Comparison of ENCODE assay signal across 11 cellular contexts in the genomic region with DNA sequence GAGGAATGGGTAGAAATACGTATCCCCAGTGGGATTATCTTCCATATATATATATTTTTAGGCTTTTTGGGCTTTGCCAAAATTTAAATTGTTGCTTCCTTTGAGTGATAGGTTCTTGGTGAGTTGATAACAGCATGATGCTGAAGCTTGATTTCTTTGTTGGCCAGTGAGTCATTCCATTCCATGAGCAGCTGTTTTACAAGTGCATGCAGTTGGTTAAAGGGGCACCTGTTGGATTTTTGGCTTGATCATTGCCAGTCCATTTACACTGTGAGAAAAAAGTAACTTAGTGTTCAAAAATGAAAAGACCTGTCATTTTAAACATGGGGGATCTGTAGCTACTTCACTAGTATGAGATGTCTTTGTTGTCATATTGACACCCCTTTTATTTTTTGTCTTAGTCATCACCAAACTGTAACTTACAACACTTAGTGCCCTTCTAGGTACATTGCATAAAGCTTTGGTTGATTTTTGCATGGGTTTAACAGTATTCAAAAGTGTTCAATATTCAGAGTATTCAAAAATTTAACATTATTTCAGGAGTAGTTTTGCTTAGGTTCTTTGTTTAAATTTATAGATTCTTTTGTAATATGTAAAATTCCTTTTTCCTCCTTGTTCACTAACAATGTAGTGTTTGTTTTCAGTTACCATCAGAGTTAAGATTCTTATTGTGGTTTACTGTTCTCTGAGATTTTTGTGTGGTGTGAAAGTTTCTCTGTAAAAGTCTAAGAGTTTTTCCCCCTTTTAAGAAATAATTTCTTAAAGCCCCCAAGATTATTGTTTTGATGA. TPM values are rescaled to one million over a fixed set of nuclear protein-coding genes. Genes with fewer than 3 reads are reported as not detected.
A peak's percentile ranks its signal among the peaks of the same experiment; 100 is the strongest.
DNase-seq lines count a peak whose midpoint lies in the region; ATAC-seq and TF ChIP-seq lines count a peak whose summit lies in the region.
"Had no signal": no experiment of that assay in that cellular context is flagged by ENCODE, and none has a peak within 500 bp of the region (broad histone marks: within the 10 kb centered on the region; RNA-seq: fewer than 3 reads in every experiment).

No MANE protein-coding gene starts in this region.

- POLR2A ChIA-PET in activated CD8-positive, alpha-beta T cell treated with anti-CD3 and anti-CD28 coated beads for 36 hours (lab: Charles Lee), result interaction anchor here (1.3 kb wide), 1 partner anchor 9 kb away, joined by 7 read pairs; a partner anchor contains a TSS
- POLR2A ChIA-PET in activated CD8-positive, alpha-beta T cell treated with anti-CD3 and anti-CD28 coated beads, Interleukin-2, amount 10 ng/mL, durations not matched to agents 7 days and 5 days (lab: Charles Lee), result interaction anchor here (1.7 kb wide), 1 partner anchor 9 kb away, joined by 4 read pairs; a partner anchor contains a TSS
- POLR2A ChIA-PET in naive thymus-derived CD8-positive, alpha-beta T cell (lab: Charles Lee), result no interaction called here

- peak overlapping the region; percentile 10 for H3K27ac Mint-ChIP-seq in activated CD8-positive, alpha-beta T cell treated with anti-CD3 and anti-CD28 coated beads for 36 hours
- no peak overlapping the region for H3K27ac Mint-ChIP-seq in activated CD8-positive, alpha-beta T cell treated with anti-CD3 and anti-CD28 coated beads, Interleukin-2, amount 10 ng/mL, durations not matched to agents 7 days and 5 days
- H3K27ac Mint-ChIP-seq in stimulated activated memory B cell treated with anti-CD40 and anti-IgM and Interleukin-4, amounts not matched to agents 10 μg/mL and 1 μg/mL and 100 μg/mL, for 72 hours, result peak overlapping the region; percentile 24
- peak overlapping the region in 1 of 10 donors; percentile 41 for H3K27ac Mint-ChIP-seq in naive thymus-derived CD8-positive, alpha-beta T cell
- H3K27ac Mint-ChIP-seq: activated B cell treated with CpG ODN at 0.5 μM for 24 hours had no signal

- no peak for DNase-seq in activated CD8-positive, alpha-beta T cell treated with anti-CD3 and anti-CD28 coated beads for 36 hours
- no peak for DNase-seq in activated CD8-positive, alpha-beta T cell treated with anti-CD3 and anti-CD28 coated beads, Interleukin-2, amount 10 ng/mL, durations not matched to agents 7 days and 5 days
- DNase-seq in RPMI7951 (ENCODE audit: low read depth), result peak; percentile 57
- DNase-seq in naive thymus-derived CD8-positive, alpha-beta T cell, result no peak
- DNase-seq in activated CD8-positive, alpha-beta memory T cell treated with anti-CD3 and anti-CD28 coated beads, Interleukin-2, amount 50 U/mL, for 4 hours, result no peak
- DNase-seq in GF-D8 (lab: John Stamatoyannopoulos, UW), result no peak
- DNase-seq: activated B cell treated with CpG ODN at 0.5 μM for 24 hours, amygdala, NCI-H774 had no signal

- H3K4me1 Mint-ChIP-seq in activated CD8-positive, alpha-beta T cell treated with anti-CD3 and anti-CD28 coated beads for 36 hours (ENCODE audit: low read depth), result peaks cover 45% of the 10 kb centered on the region
- peaks cover 15% of the 10 kb centered on the region for H3K4me1 Mint-ChIP-seq in activated CD8-positive, alpha-beta T cell treated with anti-CD3 and anti-CD28 coated beads, Interleukin-2, amount 10 ng/mL, durations not matched to agents 7 days and 5 days (ENCODE audit: low read depth)
- peaks cover 57% of the 10 kb centered on the region for H3K4me1 Mint-ChIP-seq in stimulated activated memory B cell treated with anti-CD40 and anti-IgM and Interleukin-4, amounts not matched to agents 10 μg/mL and 1 μg/mL and 100 μg/mL, for 72 hours
- H3K4me1 Mint-ChIP-seq in naive thymus-derived CD8-positive, alpha-beta T cell, result peaks cover 18 to 63% (median 57%) of the 10 kb centered on the region in 4 donors

- H3K27me3 Mint-ChIP-seq in activated CD8-positive, alpha-beta T cell treated with anti-CD3 and anti-CD28 coated beads for 36 hours, result no peaks in the 10 kb centered on the region
- no peaks in the 10 kb centered on the region for H3K27me3 Mint-ChIP-seq in activated CD8-positive, alpha-beta T cell treated with anti-CD3 and anti-CD28 coated beads, Interleukin-2, amount 10 ng/mL, durations not matched to agents 7 days and 5 days (ENCODE audit: low read depth)
- H3K27me3 Mint-ChIP-seq in stimulated activated memory B cell treated with anti-CD40 and anti-IgM and Interleukin-4, amounts not matched to agents 10 μg/mL and 1 μg/mL and 100 μg/mL, for 72 hours, result no peaks in the 10 kb centered on the region
- no peaks in the 10 kb centered on the region for H3K27me3 Mint-ChIP-seq in naive thymus-derived CD8-positive, alpha-beta T cell
- H3K27me3 Mint-ChIP-seq: activated B cell treated with CpG ODN at 0.5 μM for 24 hours had no signal

- peaks cover 17% of the 10 kb centered on the region for H3K36me3 Mint-ChIP-seq in activated CD8-positive, alpha-beta T cell treated with anti-CD3 and anti-CD28 coated beads for 36 hours (ENCODE audit: low read depth)
- peaks cover 14% of the 10 kb centered on the region for H3K36me3 Mint-ChIP-seq in activated CD8-positive, alpha-beta T cell treated with anti-CD3 and anti-CD28 coated beads, Interleukin-2, amount 10 ng/mL, durations not matched to agents 7 days and 5 days (ENCODE audit: low read depth)
- H3K36me3 Mint-ChIP-seq in stimulated activated memory B cell treated with anti-CD40 and anti-IgM and Interleukin-4, amounts not matched to agents 10 μg/mL and 1 μg/mL and 100 μg/mL, for 72 hours, result peaks cover 32% of the 10 kb centered on the region
- H3K36me3 Mint-ChIP-seq in naive thymus-derived CD8-positive, alpha-beta T cell, result peaks cover 11 to 24% (median 17%) of the 10 kb centered on the region in 3 donors

- peak; percentile 67 for ATAC-seq in activated CD8-positive, alpha-beta T cell treated with anti-CD3 and anti-CD28 coated beads for 36 hours
- no peak for ATAC-seq in activated CD8-positive, alpha-beta T cell treated with anti-CD3 and anti-CD28 coated beads, Interleukin-2, amount 10 ng/mL, durations not matched to agents 7 days and 5 days
- peak; percentile 46 for ATAC-seq in HG03039 (IDR thresholded peaks at IDR 0.05; ENCODE audit: unreplicated experiment)
- ATAC-seq in stimulated activated memory B cell treated with anti-CD40 and anti-IgM and Interleukin-4, amounts not matched to agents 10 μg/mL and 1 μg/mL and 100 μg/mL, for 72 hours, result no peak
- ATAC-seq in naive thymus-derived CD8-positive, alpha-beta T cell, result no peak

- CTCF ChIA-PET in activated CD8-positive, alpha-beta T cell treated with anti-CD3 and anti-CD28 coated beads for 36 hours (lab: Charles Lee), result interaction anchor here (1.3 kb wide), 1 partner anchor 69 kb away, joined by 4 read pairs; a partner anchor contains a TSS
- CTCF ChIA-PET in activated CD8-positive, alpha-beta T cell treated with anti-CD3 and anti-CD28 coated beads, Interleukin-2, amount 10 ng/mL, durations not matched to agents 7 days and 5 days (lab: Charles Lee), result interaction anchor here (1.3 kb wide), 1 partner anchor 69 kb away, joined by 3 read pairs; a partner anchor contains a TSS

- no peak overlapping the region for H3K4me3 Mint-ChIP-seq in activated CD8-positive, alpha-beta T cell treated with anti-CD3 and anti-CD28 coated beads for 36 hours
- H3K4me3 Mint-ChIP-seq in activated CD8-positive, alpha-beta T cell treated with anti-CD3 and anti-CD28 coated beads, Interleukin-2, amount 10 ng/mL, durations not matched to agents 7 days and 5 days, result no peak overlapping the region
- no peak overlapping the region for H3K4me3 Mint-ChIP-seq in stimulated activated memory B cell treated with anti-CD40 and anti-IgM and Interleukin-4, amounts not matched to agents 10 μg/mL and 1 μg/mL and 100 μg/mL, for 72 hours
- H3K4me3 Mint-ChIP-seq in naive thymus-derived CD8-positive, alpha-beta T cell, result peak overlapping the region in 1 of 10 donors; percentile 16
- H3K4me3 Mint-ChIP-seq: activated B cell treated with CpG ODN at 0.5 μM for 24 hours had no signal

- no peaks in the 10 kb centered on the region for H3K9me3 Mint-ChIP-seq in activated CD8-positive, alpha-beta T cell treated with anti-CD3 and anti-CD28 coated beads for 36 hours
- H3K9me3 Mint-ChIP-seq in activated CD8-positive, alpha-beta T cell treated with anti-CD3 and anti-CD28 coated beads, Interleukin-2, amount 10 ng/mL, durations not matched to agents 7 days and 5 days (ENCODE audit: insufficient read depth), result no peaks in the 10 kb centered on the region
- no peaks in the 10 kb centered on the region for H3K9me3 Mint-ChIP-seq in stimulated activated memory B cell treated with anti-CD40 and anti-IgM and Interleukin-4, amounts not matched to agents 10 μg/mL and 1 μg/mL and 100 μg/mL, for 72 hours
- no peaks in the 10 kb centered on the region for H3K9me3 Mint-ChIP-seq in naive thymus-derived CD8-positive, alpha-beta T cell
- H3K9me3 Mint-ChIP-seq: activated B cell treated with CpG ODN at 0.5 μM for 24 hours had no signal

- intact Hi-C loops in activated CD8-positive, alpha-beta T cell treated with anti-CD3 and anti-CD28 coated beads for 36 hours (cut with micrococcal nuclease), result no loop called here

- no peak for TF ChIP-seq CTCF in activated CD8-positive, alpha-beta T cell treated with anti-CD3 and anti-CD28 coated beads for 36 hours (IDR thresholded peaks at IDR 0.05)

RNA-seq across cellular contexts. Expression of a gene that starts 8.8 kb away (rescaled TPM):
- total RNA-seq in activated CD8-positive, alpha-beta T cell treated with anti-CD3 and anti-CD28 coated beads for 36 hours, result 10 to 100 TPM; 24.8 to 28.4 TPM
- 10 to 100 TPM; 32.7 to 41.5 TPM for total RNA-seq in activated CD8-positive, alpha-beta T cell treated with anti-CD3 and anti-CD28 coated beads, Interleukin-2, amount 10 ng/mL, durations not matched to agents 7 days and 5 days
- 17.6 and 22.3 TPM in 2 replicates for total RNA-seq in RPMI7951 (2014; rRNA removed; shearing (Covaris generic))
- total RNA-seq in naive thymus-derived CD8-positive, alpha-beta T cell, result 10 to 100 TPM; 89.2 to 90.3 TPM
- 10 to 100 TPM; 11.1 to 40.8 (median 20.4) TPM for polyA plus RNA-seq in naive thymus-derived CD8-positive, alpha-beta T cell

Comparison
In these comparisons a context has a peak if more than half of its experiments do, and no peak if none do; other contexts are left out.
1. ATAC-seq: peak in activated CD8-positive, alpha-beta T cell treated with anti-CD3 and anti-CD28 coated beads for 36 hours (single experiment) and HG03039 (single experiment); none in activated CD8-positive, alpha-beta T cell treated with anti-CD3 and anti-CD28 coated beads, Interleukin-2, amount 10 ng/mL, durations not matched to agents 7 days and 5 days (single experiment), stimulated activated memory B cell treated with anti-CD40 and anti-IgM and Interleukin-4, amounts not matched to agents 10 μg/mL and 1 μg/mL and 100 μg/mL, for 72 hours (single experiment) and naive thymus-derived CD8-positive, alpha-beta T cell (0 of 2).